In the genomic region with DNA sequence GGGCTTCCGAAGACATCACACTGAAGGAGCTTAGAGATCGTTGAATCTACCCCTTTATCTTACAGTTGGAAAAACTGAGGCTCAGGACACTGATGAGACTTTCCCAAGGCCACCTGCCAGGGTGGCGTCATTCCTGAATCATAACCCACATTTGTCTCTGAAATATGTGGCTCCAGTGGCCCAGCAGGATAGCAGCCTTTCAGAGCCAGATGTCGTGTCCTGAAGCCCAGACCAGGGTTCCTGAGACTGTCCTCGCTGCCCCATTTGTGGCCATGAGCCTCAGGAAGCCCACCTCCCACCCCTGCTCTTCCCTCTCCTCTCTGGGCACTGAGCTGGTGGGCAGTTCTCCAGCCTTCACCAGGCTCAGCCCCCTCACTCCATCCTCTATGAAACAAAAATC, we compare ENCODE assay signal across 24 cellular contexts. TPM values are rescaled to one million over a fixed set of nuclear protein-coding genes. Genes with fewer than 3 reads are reported as not detected.
DNase-seq lines count a peak whose midpoint lies in the region; ATAC-seq, FAIRE-seq and TF ChIP-seq lines count a peak whose summit lies in the region.
"Had no signal": no experiment of that assay in that cellular context is flagged by ENCODE, and none has a peak within 500 bp of the region (broad histone marks: within the 10 kb centered on the region; RNA-seq: fewer than 3 reads in every experiment).

No MANE protein-coding gene starts in this region.

- no peak overlapping the region for H3K23ac ChIP-seq in H1 (ENCODE audit: insufficient read length)
- H3K23ac ChIP-seq in neuronal stem cell (ENCODE audit: low read depth, low read length, poor library complexity) = peak overlapping the region; percentile 95

- no peak for TF ChIP-seq RAD21 in H1 (IDR thresholded peaks at IDR 0.05 in 1 of 2, conservative IDR thresholded peaks at IDR 0.05 in 1 of 2; ENCODE audit: low read depth in 2 of 2, low read length in 2 of 2)

- H2BK20ac ChIP-seq in H1 (ENCODE audit: low read length) = peak overlapping the region; percentile 94

- H4K5ac ChIP-seq in H1 (ENCODE audit: insufficient read length, low read depth, low read length) = peak overlapping the region; percentile 25

- FAIRE-seq in H1 (lab: Jason Lieb, UNC) = no peak
- FAIRE-seq: endothelial cell of umbilical vein, K562 had no signal

- WGBS in H1 (ENCODE audit: extremely low coverage in 1 of 2, insufficient coverage in 1 of 2, insufficient read length in 1 of 2, insufficient replicate concordance in 2 of 2, low coverage in 1 of 2, low lambda C conversion rate in 2 of 2, missing lambda C conversion rate in 1 of 2), 2 experiments = 93% methylated on average over 4 of the region's 5 CpGs; no CpG with 5 or more reads in 1 of the 2 experiments
- no CpG with 5 or more reads among the region's 5 CpGs for WGBS in neuronal stem cell (ENCODE audit: extremely low coverage in 2 of 2, insufficient read length in 2 of 2, insufficient replicate concordance in 1 of 2), 2 donors

- H3K27ac ChIP-seq in left ventricle myocardium inferior (replicated peaks) = peak overlapping the region; percentile 64
- peak overlapping the region; percentile 58 for H3K27ac ChIP-seq in H1 (ENCODE audit: low read depth, low read length)
- H3K27ac ChIP-seq in neuronal stem cell (replicated peaks; ENCODE audit: low read length) = no peak overlapping the region
- peak overlapping the region; percentile 42 for H3K27ac ChIP-seq in vagina
- H3K27ac ChIP-seq: thoracic aorta, WERI-Rb-1 had no signal

- H4K8ac ChIP-seq in H1 (ENCODE audit: extremely low read depth, insufficient read depth, low read length) (no peak overlapping the region; the same call in 1 of the 2 replicates), neuronal stem cell (ENCODE audit: low read depth, low read length) (no peak overlapping the region)

- intact Hi-C loops in left ventricle myocardium inferior (cut with micrococcal nuclease) = no loop called here
- intact Hi-C loops in Right ventricle myocardium inferior (cut with DNase I) = loop anchor here (5.0 kb wide), 1 partner anchor 64 kb away; no protein-coding TSS in a partner anchor
- intact Hi-C loops in vagina (cut with DNase I) = no loop called here

- DNase-seq in left ventricle myocardium inferior = no peak
- DNase-seq in Right ventricle myocardium inferior (ENCODE audit: missing footprints) = no peak
- DNase-seq in H1 (ENCODE audit: low read depth in 1 of 2, low spot score in 2 of 2) = no peak
- no peak for DNase-seq in neuronal stem cell (ENCODE audit: low spot score)
- DNase-seq in vagina (ENCODE audit: extremely low spot score in 2 of 2) = no peak
- no peak for DNase-seq in GDM1 (lab: John Stamatoyannopoulos, UW)
- DNase-seq in HUDEP-2 (lab: John Stamatoyannopoulos, UW; ENCODE audit: unreplicated experiment in 76 of 76) = no peak
- DNase-seq: activated CD4-positive, alpha-beta T cell treated with anti-CD3 and anti-CD28 coated beads, Interleukin-2, amount 50 U/mL, for 4 hours; activated naive CD8-positive, alpha-beta T cell treated with anti-CD3 and anti-CD28 coated beads for 36 hours; activated T-cell treated with anti-CD3 and anti-CD28 coated beads, Interleukin-2, amount 50 U/mL, for 72 hours; CD4-positive, alpha-beta memory T cell; foreskin fibroblast; mesenchymal stem cell; nephron progenitor cell; T-helper 17 cell; WERI-Rb-1 had no signal

- H2BK5ac ChIP-seq in H1 (ENCODE audit: low read depth, low read length) (peak overlapping the region; percentile 93; the same call in 1 of the 2 replicates), neuronal stem cell (ENCODE audit: low read length) (no peak overlapping the region)

- CTCF ChIA-PET in H1 (lab: Charles Lee; ENCODE audit: partially characterized antibody) = interaction anchor here (0.6 to 2.5 kb wide), 10 partner anchors 17 to 460 kb away, joined by 3 to 16 read pairs (median 3); no protein-coding TSS in a partner anchor

- TF ChIP-seq EP300 in H1 (IDR thresholded peaks at IDR 0.05; ENCODE audit: borderline replicate concordance in 1 of 2, low read depth in 2 of 2, low read length in 2 of 2) = no peak

- H3K56ac ChIP-seq in H1 (replicated peaks; ENCODE audit: insufficient read length, low read depth, low read length) = no peak overlapping the region

- POLR2A ChIA-PET in H1 (lab: Charles Lee; ENCODE audit: partially characterized antibody) = interaction anchor here (0.8 to 1.2 kb wide), 4 partner anchors 10 to 56 kb away, joined by 3 to 4 read pairs (median 3); no protein-coding TSS in a partner anchor

- H3K4me2 ChIP-seq in H1 (ENCODE audit: insufficient read depth in 1 of 2, low read depth in 2 of 2, low read length in 2 of 2) (peak overlapping the region in 1 of 2 experiments; percentile 78; a peak in 2 of 4 replicates), neuronal stem cell (ENCODE audit: insufficient read depth, low read length, poor library complexity, severe bottlenecking) (no peak overlapping the region)

- H2AFZ ChIP-seq in H1 (ENCODE audit: low read length) (no peak overlapping the region), neuronal stem cell (ENCODE audit: low read length) (no peak overlapping the region)

- no peak overlapping the region for H3K14ac ChIP-seq in H1 (ENCODE audit: insufficient read length)
- no peak overlapping the region for H3K14ac ChIP-seq in neuronal stem cell (ENCODE audit: low read length)

- H2BK120ac ChIP-seq in H1 (replicated peaks; ENCODE audit: low read depth, low read length) = peak overlapping the region; percentile 19
- peak overlapping the region; percentile 35 for H2BK120ac ChIP-seq in neuronal stem cell (ENCODE audit: low read depth, low read length)

- peaks cover 0 to 22% of the 10 kb centered on the region in 2 experiments; a peak in 2 of 4 replicates for H3K79me2 ChIP-seq in H1 (ENCODE audit: control insufficient read depth in 1 of 2, insufficient read depth in 2 of 2, low read length in 2 of 2)

- no peak overlapping the region; a peak in 1 of 7 replicates for H3K9ac ChIP-seq in H1 (replicated peaks in 1 of 4; ENCODE audit: extremely low read depth in 1 of 4, low read depth in 3 of 4, low read length in 3 of 4)
- no peak overlapping the region for H3K9ac ChIP-seq in neuronal stem cell (ENCODE audit: low read depth, low read length, poor library complexity)

- no peaks in the 10 kb centered on the region; the same call in 1 of the 2 replicates for H3K79me1 ChIP-seq in H1 (ENCODE audit: low read depth, low read length)
- no peaks in the 10 kb centered on the region for H3K79me1 ChIP-seq in neuronal stem cell (ENCODE audit: low read depth, low read length)

- TF ChIP-seq CTCF in left ventricle myocardium inferior (IDR thresholded peaks at IDR 0.05; ENCODE audit: borderline replicate concordance) = no peak
- no peak for TF ChIP-seq CTCF in H1 (IDR thresholded peaks at IDR 0.05; ENCODE audit: control extremely low read depth in 1 of 3, insufficient read depth in 1 of 3, low read depth in 1 of 3, low read length in 3 of 3)
- no peak for TF ChIP-seq CTCF in vagina (IDR thresholded peaks at IDR 0.05)

- H3K4ac ChIP-seq in H1 (replicated peaks; ENCODE audit: insufficient read length, low read depth, low read length) (peak overlapping the region; percentile 47), neuronal stem cell (ENCODE audit: low read length) (no peak overlapping the region)

- H3K27me3 ChIP-seq in left ventricle myocardium inferior (ENCODE audit: low read depth) (peaks cover 60% of the 10 kb centered on the region), H1 (replicated peaks in 1 of 4; ENCODE audit: control insufficient read depth in 3 of 4, extremely low read depth in 1 of 4, insufficient read depth in 3 of 4, low read length in 3 of 4) (peaks cover 0 to 20% (median 14%) of the 10 kb centered on the region in 4 experiments; a peak in 6 of 7 replicates), neuronal stem cell (ENCODE audit: control insufficient read depth in 3 of 3, insufficient read depth in 3 of 3, low read depth in 1 of 3, low read length in 3 of 3) (peaks cover 12 to 86% (median 42%) of the 10 kb centered on the region in 3 experiments), vagina (no peaks in the 10 kb centered on the region)

- peak overlapping the region; percentile 84; the same call in 1 of the 2 replicates for H2AK5ac ChIP-seq in H1 (ENCODE audit: low read depth, low read length)
- H2AK5ac ChIP-seq in neuronal stem cell (ENCODE audit: low read depth, low read length) = peak overlapping the region; percentile 61

- H3K9me3 ChIP-seq in left ventricle myocardium inferior (replicated peaks) = no peaks in the 10 kb centered on the region
- H3K9me3 ChIP-seq in H1 (ENCODE audit: insufficient read depth in 2 of 2, low read depth in 1 of 2, low read length in 1 of 2) = no peaks in the 10 kb centered on the region
- no peaks in the 10 kb centered on the region for H3K9me3 ChIP-seq in neuronal stem cell (replicated peaks in 1 of 2; ENCODE audit: control insufficient read depth in 2 of 2, insufficient read depth in 1 of 2, low read depth in 1 of 2, low read length in 2 of 2)
- no peaks in the 10 kb centered on the region for H3K9me3 ChIP-seq in vagina
- H3K9me3 ChIP-seq: prostate gland, thoracic aorta had no signal

- H4K20me1 ChIP-seq in H1 (replicated peaks in 1 of 2; ENCODE audit: control insufficient read depth in 1 of 2, insufficient read depth in 2 of 2, low read length in 2 of 2) = no peaks in the 10 kb centered on the region

- peaks cover 11% of the 10 kb centered on the region; the same call in 1 of the 2 replicates for H3K23me2 ChIP-seq in H1 (ENCODE audit: low read depth, low read length)

- H3K18ac ChIP-seq in H1 (ENCODE audit: extremely low read depth, low read length) (peak overlapping the region; percentile 87), neuronal stem cell (ENCODE audit: low read length) (no peak overlapping the region)

- ATAC-seq in Right ventricle myocardium inferior = no peak
- ATAC-seq in GM18868 (IDR thresholded peaks at IDR 0.05; ENCODE audit: unreplicated experiment) = no peak
- ATAC-seq: activated T-cell treated with anti-CD3 and anti-CD28 coated beads, Interleukin-2, amount 50 U/mL, for 72 hours; T-helper 17 cell had no signal

- H3K4me1 ChIP-seq in left ventricle myocardium inferior (peaks cover 56% of the 10 kb centered on the region), H1 (replicated peaks in 1 of 4; ENCODE audit: control insufficient read depth in 3 of 4, insufficient read depth in 4 of 4, low read length in 3 of 4) (peaks cover 10 to 24% (median 15%) of the 10 kb centered on the region in 4 experiments), neuronal stem cell (ENCODE audit: control insufficient read depth in 2 of 2, insufficient read depth in 1 of 2, low read depth in 1 of 2, low read length in 2 of 2) (peaks cover 0 to 11% of the 10 kb centered on the region in 2 donors), vagina (peaks cover 15% of the 10 kb centered on the region)

- H4K91ac ChIP-seq in H1 (replicated peaks; ENCODE audit: insufficient read length, low read length) (peak overlapping the region; percentile 87), neuronal stem cell (ENCODE audit: low read depth, low read length, poor library complexity) (no peak overlapping the region)

- peak overlapping the region; percentile 25 for H3K4me3 ChIP-seq in left ventricle myocardium inferior
- H3K4me3 ChIP-seq in H1 (ENCODE audit: extremely low read depth in 1 of 4, insufficient read depth in 2 of 4, low read depth in 3 of 4, low read length in 4 of 4) = no peak overlapping the region
- no peak overlapping the region for H3K4me3 ChIP-seq in neuronal stem cell (ENCODE audit: low read length in 2 of 2)
- no peak overlapping the region for H3K4me3 ChIP-seq in vagina
- H3K4me3 ChIP-seq: coronary artery, K562, prostate gland, thoracic aorta had no signal

- H3K36me3 ChIP-seq in left ventricle myocardium inferior (no peaks in the 10 kb centered on the region), H1 (ENCODE audit: control insufficient read depth in 2 of 4, insufficient read depth in 4 of 4, low read length in 3 of 4) (no peaks in the 10 kb centered on the region), neuronal stem cell (replicated peaks in 1 of 2; ENCODE audit: control insufficient read depth in 2 of 2, insufficient read depth in 2 of 2, low read length in 2 of 2) (no peaks in the 10 kb centered on the region), vagina (no peaks in the 10 kb centered on the region)
- H3K36me3 ChIP-seq: prostate gland, thoracic aorta, WERI-Rb-1 had no signal

- TF ChIP-seq POLR2A in H1 (IDR thresholded peaks at IDR 0.05; ENCODE audit: control extremely low read depth in 1 of 2, low read depth in 2 of 2, low read length in 2 of 2) (no peak), vagina (IDR thresholded peaks at IDR 0.05) (no peak)

- H2BK12ac ChIP-seq in H1 (ENCODE audit: low read depth, low read length) (peak overlapping the region; percentile 99), neuronal stem cell (ENCODE audit: low read length) (no peak overlapping the region)

- H2BK15ac ChIP-seq in H1 (ENCODE audit: low read length) = 0 out of 2 replicates have a peak overlapping the region, but pooled peaks have one; percentile 72
- H2BK15ac ChIP-seq in neuronal stem cell (ENCODE audit: low read length) = peak overlapping the region; percentile 55

RNA-seq across cellular contexts. Expression of a gene that starts 2.4 kb away (rescaled TPM):
- total RNA-seq in left ventricle myocardium inferior (5.5 TPM), Right ventricle myocardium inferior (5.7 TPM), vagina (5.2 TPM)
- total RNA-seq in H1 (2021; fragmentation: NEBNext Ultra II Directional; extraction: Animal tissue kit (Norgen Biotek cat#: 25700)) = 7.9 and 9.1 TPM in 2 replicates
- 5.0 and 8.3 TPM in 2 replicates for polyA plus RNA-seq in H1 (2011; rRNA removed)
- polyA plus RNA-seq in H1 (2011; cell fraction: cytosol; rRNA removed) = 6.4 TPM
- polyA plus RNA-seq in H1 (2011; cell fraction: nucleus; rRNA removed) = 60.8 TPM
- 3.3 to 10.7 TPM (median 7.7 TPM) in 4 replicates for polyA plus RNA-seq in H1 (2012, experiment 1 of 2)
- polyA plus RNA-seq in H1 (2012, experiment 2 of 2) = 2.3 TPM
- 3.8 TPM for polyA plus RNA-seq in H1 (2013, experiment 1 of 2)
- polyA plus RNA-seq in H1 (2013, experiment 2 of 2) = 2.5 TPM
- polyA minus RNA-seq in H1 (2011; rRNA and poly(A)+ RNA removed) = 4.6 and 7.6 TPM in 2 replicates
- polyA minus RNA-seq in H1 (2011; cell fraction: cytosol; rRNA and poly(A)+ RNA removed) = 9.8 TPM
- polyA minus RNA-seq in H1 (2011; cell fraction: nucleus; rRNA and poly(A)+ RNA removed) = 25.3 TPM
- polyA plus RNA-seq in neuronal stem cell (2013, experiment 1 of 2) = 0.42 TPM
- polyA plus RNA-seq in neuronal stem cell (2013, experiment 2 of 2) = 0.24 TPM
- total RNA-seq: activated naive CD8-positive, alpha-beta T cell treated with anti-CD3 and anti-CD28 coated beads for 36 hours; CD4-positive, alpha-beta memory T cell; K562; kidney epithelial cell; SK-MEL-5 had no signal
- polyA plus RNA-seq: CD4-positive, alpha-beta memory T cell had no signal
